In genomic region chr7:102463841-102464576, GRCh38 we compare ENCODE assay signal across 8 cellular contexts. TPM values are rescaled to one million over a fixed set of nuclear protein-coding genes. Genes with fewer than 3 reads are reported as not detected.
DNase-seq lines count a peak whose midpoint lies in the region; ATAC-seq and TF ChIP-seq lines count a peak whose summit lies in the region.

No MANE protein-coding gene starts in this region.

- no peaks in the 10 kb centered on the region for H3K27me3 ChIP-seq in RWPE2 (ENCODE audit: insufficient read depth, poor library complexity, severe bottlenecking)

- no peaks in the 10 kb centered on the region for H3K9me3 Mint-ChIP-seq in activated CD4-positive, alpha-beta T cell treated with anti-CD3 and anti-CD28 coated beads for 36 hours (ENCODE audit: low read depth)
- H3K9me3 Mint-ChIP-seq in naive B cell: no peaks in the 10 kb centered on the region

- no peak for DNase-seq in activated CD4-positive, alpha-beta T cell treated with anti-CD3 and anti-CD28 coated beads for 36 hours
- DNase-seq in activated CD4-positive, alpha-beta T cell treated with anti-CD3 and anti-CD28 coated beads for 1 hour: no peak
- no peak for DNase-seq in RWPE2 (ENCODE audit: low spot score)
- DNase-seq in epithelial cell of esophagus (ENCODE audit: low read depth): peak; percentile 14
- no peak for DNase-seq in naive B cell
- no peak for DNase-seq in NOMO-1 (lab: John Stamatoyannopoulos, UW; ENCODE audit: unreplicated experiment in 2 of 2)

- peak overlapping the region; percentile 72 for H3K27ac Mint-ChIP-seq in activated CD4-positive, alpha-beta T cell treated with anti-CD3 and anti-CD28 coated beads for 36 hours
- H3K27ac Mint-ChIP-seq in naive B cell: peak overlapping the region in 4 of 6 donors; percentile 33 to 94 (median 74)

- no peaks in the 10 kb centered on the region for H3K9me3 ChIP-seq in RWPE2 (ENCODE audit: severe bottlenecking)

- H3K4me3 Mint-ChIP-seq in activated CD4-positive, alpha-beta T cell treated with anti-CD3 and anti-CD28 coated beads for 36 hours: peak overlapping the region; percentile 95
- peak overlapping the region; percentile 81 to 95 (median 87) for H3K4me3 Mint-ChIP-seq in naive B cell

- H3K36me3 ChIP-seq in RWPE2 (ENCODE audit: low read depth): peaks cover 5% of the 10 kb centered on the region

- H3K27ac ChIP-seq in RWPE2 (ENCODE audit: poor library complexity, severe bottlenecking): peak overlapping the region; percentile 30

- intact Hi-C loops in activated CD4-positive, alpha-beta T cell treated with anti-CD3 and anti-CD28 coated beads for 36 hours (cut with DNase I, micrococcal nuclease): loop anchor here (1.0 to 10.0 kb wide), 6 partner anchors 37 to 1139 kb away; partner anchors contain the start of genes SH2B2 (in 2 of the 2), IFT22 (in 1 of the 2) and PRKRIP1 (in 1 of the 2)

- no peak for TF ChIP-seq CTCF in RWPE2 (IDR thresholded peaks at IDR 0.05; ENCODE audit: poor library complexity, severe bottlenecking)
- TF ChIP-seq CTCF in epithelial cell of esophagus (IDR thresholded peaks at IDR 0.05; ENCODE audit: insufficient read depth, low read depth, low read length, missing control alignments): no peak

- H3K4me1 Mint-ChIP-seq in activated CD4-positive, alpha-beta T cell treated with anti-CD3 and anti-CD28 coated beads for 36 hours: peaks cover 30% of the 10 kb centered on the region
- peaks cover 24 to 53% (median 40%) of the 10 kb centered on the region in 3 donors for H3K4me1 Mint-ChIP-seq in naive B cell

- POLR2A ChIA-PET in activated CD4-positive, alpha-beta T cell treated with anti-CD3 and anti-CD28 coated beads for 36 hours (lab: Charles Lee): no interaction called here

- no peaks in the 10 kb centered on the region for H3K4me1 ChIP-seq in RWPE2 (ENCODE audit: insufficient read depth, poor library complexity, severe bottlenecking)

- CTCF ChIA-PET in activated CD4-positive, alpha-beta T cell treated with anti-CD3 and anti-CD28 coated beads for 36 hours (lab: Charles Lee): interaction anchor here (0.8 to 1.8 kb wide), 3 partner anchors 38 to 52 kb away, joined by 3 to 5 read pairs (median 4); no protein-coding TSS in a partner anchor

- H3K36me3 Mint-ChIP-seq in activated CD4-positive, alpha-beta T cell treated with anti-CD3 and anti-CD28 coated beads for 36 hours (ENCODE audit: low read depth): no peaks in the 10 kb centered on the region
- H3K36me3 Mint-ChIP-seq in naive B cell: no peaks in the 10 kb centered on the region

- ATAC-seq in activated CD4-positive, alpha-beta T cell treated with anti-CD3 and anti-CD28 coated beads for 36 hours: no peak
- no peak for ATAC-seq in RWPE2 (ENCODE audit: low read depth)
- ATAC-seq in naive B cell (ENCODE audit: low read depth in 2 of 2): no peak
- no peak for ATAC-seq in HG03457 (IDR thresholded peaks at IDR 0.05; ENCODE audit: unreplicated experiment)
- ATAC-seq in HG03342 (IDR thresholded peaks at IDR 0.05; ENCODE audit: unreplicated experiment): no peak

- no peaks in the 10 kb centered on the region for H3K27me3 Mint-ChIP-seq in activated CD4-positive, alpha-beta T cell treated with anti-CD3 and anti-CD28 coated beads for 36 hours
- no peaks in the 10 kb centered on the region for H3K27me3 Mint-ChIP-seq in naive B cell

- H3K4me3 ChIP-seq in RWPE2 (ENCODE audit: severe bottlenecking): peak overlapping the region; percentile 86
- peak overlapping the region; percentile 100 for H3K4me3 ChIP-seq in epithelial cell of esophagus (ENCODE audit: low read length)

RNA-seq across cellular contexts. Expression of gene ALKBH4, which starts 0.7 kb away (rescaled TPM):
- total RNA-seq in activated CD4-positive, alpha-beta T cell treated with anti-CD3 and anti-CD28 coated beads for 36 hours: 1 to 10 TPM; 6.1 to 9.1 TPM
- polyA plus RNA-seq in naive B cell (ENCODE audit: low read depth in 6 of 6): 10 to 100 TPM; 12.4 to 23.5 (median 19.0) TPM

RNA-seq across cellular contexts. Expression of gene LRWD1, which starts 0.8 kb away (rescaled TPM):
- total RNA-seq in activated CD4-positive, alpha-beta T cell treated with anti-CD3 and anti-CD28 coated beads for 36 hours: 10 to 100 TPM; 13.6 to 14.4 TPM
- 10 to 100 TPM in 5 of 6 donors, 1 to 10 TPM in 1; 6.9 to 22.1 (median 17.3) TPM for polyA plus RNA-seq in naive B cell (ENCODE audit: low read depth in 6 of 6)

RNA-seq across cellular contexts. Expression of gene POLR2J, which starts 14.7 kb away (rescaled TPM):
- 10 to 100 TPM; 32.6 to 46.1 TPM for total RNA-seq in activated CD4-positive, alpha-beta T cell treated with anti-CD3 and anti-CD28 coated beads for 36 hours
- 100 to 1,000 TPM in 3 of 6 donors, 10 to 100 TPM in 3; 65.4 to 149 (median 107) TPM for polyA plus RNA-seq in naive B cell (ENCODE audit: low read depth in 6 of 6)

RNA-seq across cellular contexts. Expression of gene ORAI2, which starts 30.6 kb away (rescaled TPM):
- total RNA-seq in activated CD4-positive, alpha-beta T cell treated with anti-CD3 and anti-CD28 coated beads for 36 hours: 10 to 100 TPM; 20.8 to 25.1 TPM
- 100 to 1,000 TPM; 236 to 340 (median 260) TPM for polyA plus RNA-seq in naive B cell (ENCODE audit: low read depth in 6 of 6)

RNA-seq across cellular contexts. Expression of gene RASA4B, which starts 53.6 kb away (rescaled TPM):
- 10 to 100 TPM; 28.6 to 30.1 TPM for total RNA-seq in activated CD4-positive, alpha-beta T cell treated with anti-CD3 and anti-CD28 coated beads for 36 hours
- polyA plus RNA-seq in naive B cell (ENCODE audit: low read depth in 6 of 6): 10 to 100 TPM in 1 of 6 donors, 1 to 10 TPM in 5; 4.1 to 11.7 (median 5.6) TPM
